ENCODE assay signal across 8 cellular contexts in genomic region chr16:4734063-4734729, GRCh38. TPM values are rescaled to one million over a fixed set of nuclear protein-coding genes. Genes with fewer than 3 reads are reported as not detected.
DNase-seq lines count a peak whose midpoint lies in the region; ATAC-seq lines count a peak whose summit lies in the region.

A gene with protein sequence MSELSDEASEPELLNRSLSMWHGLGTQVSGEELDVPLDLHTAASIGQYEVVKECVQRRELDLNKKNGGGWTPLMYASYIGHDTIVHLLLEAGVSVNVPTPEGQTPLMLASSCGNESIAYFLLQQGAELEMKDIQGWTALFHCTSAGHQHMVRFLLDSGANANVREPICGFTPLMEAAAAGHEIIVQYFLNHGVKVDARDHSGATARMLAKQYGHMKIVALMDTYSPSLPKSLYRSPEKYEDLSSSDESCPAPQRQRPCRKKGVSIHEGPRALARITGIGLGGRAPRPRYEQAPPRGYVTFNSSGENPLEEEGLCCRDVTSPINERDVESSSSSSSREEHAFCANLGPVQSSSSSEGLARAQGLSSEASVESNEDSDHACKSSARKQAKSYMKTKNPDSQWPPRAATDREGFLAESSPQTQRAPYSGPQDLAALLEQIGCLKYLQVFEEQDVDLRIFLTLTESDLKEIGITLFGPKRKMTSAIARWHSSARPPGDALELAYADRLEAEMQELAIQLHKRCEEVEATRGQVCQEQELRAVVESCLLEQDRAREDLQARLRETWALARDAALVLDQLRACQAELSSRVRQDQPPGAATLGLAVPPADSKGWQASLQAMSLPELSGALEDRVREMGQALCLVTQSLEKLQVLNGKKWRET (minus strand): TSS chr16:4734271. CDS start chr16:4730149, 4,122 bp downstream.
DNAAF8 (plus strand) TSS chr16:4734537; CDS start chr16:4736515, 1,978 bp downstream.

- no peaks in the 10 kb centered on the region for H3K9me3 Mint-ChIP-seq in CD4-positive, alpha-beta memory T cell
- no peaks in the 10 kb centered on the region for H3K9me3 Mint-ChIP-seq in activated CD8-positive, alpha-beta T cell treated with anti-CD3 and anti-CD28 coated beads, Interleukin-2, amount 10 ng/mL, durations not matched to agents 7 days and 5 days (ENCODE audit: insufficient read depth)

- H3K4me3 Mint-ChIP-seq in CD4-positive, alpha-beta memory T cell: peak within 1 kb of the TSS; percentile 91 to 94 (median 92)
- peak within 1 kb of the TSS; percentile 85 for H3K4me3 Mint-ChIP-seq in activated CD8-positive, alpha-beta T cell treated with anti-CD3 and anti-CD28 coated beads, Interleukin-2, amount 10 ng/mL, durations not matched to agents 7 days and 5 days

- no peaks in the 10 kb centered on the region for H3K27me3 ChIP-seq in CD4-positive, alpha-beta memory T cell (ENCODE audit: insufficient read depth, low read length)

- CTCF ChIA-PET in CD4-positive, alpha-beta memory T cell (lab: Charles Lee; ENCODE audit: partially characterized antibody): interaction anchor here (0.7 to 2.7 kb wide), 10 partner anchors 24 to 358 kb away, joined by 3 to 17 read pairs (median 3); partner anchors contain the start of genes MGRN1 and ROGDI
- CTCF ChIA-PET in activated CD8-positive, alpha-beta T cell treated with anti-CD3 and anti-CD28 coated beads, Interleukin-2, amount 10 ng/mL, durations not matched to agents 7 days and 5 days (lab: Charles Lee): interaction anchor here (0.9 to 2.2 kb wide), 13 partner anchors 9 to 480 kb away, joined by 3 to 10 read pairs (median 3); partner anchors contain the start of genes MGRN1, ROGDI and ZNF500

- peak within 1 kb of the TSS; percentile 90 to 96 (median 93) for H3K27ac Mint-ChIP-seq in CD4-positive, alpha-beta memory T cell
- H3K27ac Mint-ChIP-seq in activated CD8-positive, alpha-beta T cell treated with anti-CD3 and anti-CD28 coated beads, Interleukin-2, amount 10 ng/mL, durations not matched to agents 7 days and 5 days: peak within 1 kb of the TSS; percentile 92

- POLR2A ChIA-PET in CD4-positive, alpha-beta memory T cell (lab: Charles Lee; ENCODE audit: partially characterized antibody): interaction anchor here (0.8 to 2.9 kb wide), 27 partner anchors 9 to 461 kb away, joined by 3 to 72 read pairs (median 7); partner anchors contain the start of genes EEF2KMT, GLYR1, NAGPA and NUDT16L1
- POLR2A ChIA-PET in activated CD8-positive, alpha-beta T cell treated with anti-CD3 and anti-CD28 coated beads, Interleukin-2, amount 10 ng/mL, durations not matched to agents 7 days and 5 days (lab: Charles Lee): interaction anchor here (0.7 to 2.6 kb wide), 14 partner anchors 10 to 113 kb away, joined by 3 to 16 read pairs (median 4); partner anchors contain the start of genes GLYR1, NUDT16L1, UBN1 and ZNF500

- intact Hi-C loops in CD4-positive, alpha-beta memory T cell (cut with micrococcal nuclease): loop anchor here (1.0 to 2.0 kb wide), 8 partner anchors 33 to 299 kb away; partner anchors contain the start of genes GLYR1, MGRN1, NAGPA and NUDT16L1

- peaks cover 11 to 30% (median 21%) of the 10 kb centered on the region in 4 donors for H3K4me1 Mint-ChIP-seq in CD4-positive, alpha-beta memory T cell
- H3K4me1 Mint-ChIP-seq in activated CD8-positive, alpha-beta T cell treated with anti-CD3 and anti-CD28 coated beads, Interleukin-2, amount 10 ng/mL, durations not matched to agents 7 days and 5 days (ENCODE audit: low read depth): peaks cover 18% of the 10 kb centered on the region

- H3K36me3 ChIP-seq in CD4-positive, alpha-beta memory T cell (ENCODE audit: insufficient read depth, low read length): no peaks in the 10 kb centered on the region

- peak within 1 kb of the TSS; percentile 88 to 99 for H3K4me3 ChIP-seq in CD4-positive, alpha-beta memory T cell (ENCODE audit: low read length in 2 of 2)

- H3K27ac ChIP-seq in CD4-positive, alpha-beta memory T cell (ENCODE audit: low read depth, low read length): peak within 1 kb of the TSS; percentile 76

- no peaks in the 10 kb centered on the region for H3K9me3 ChIP-seq in CD4-positive, alpha-beta memory T cell (ENCODE audit: control insufficient read depth in 1 of 2, low read length in 2 of 2)

- peaks cover 0 to 17% of the 10 kb centered on the region in 2 donors for H3K36me3 Mint-ChIP-seq in CD4-positive, alpha-beta memory T cell
- peaks cover 5% of the 10 kb centered on the region for H3K36me3 Mint-ChIP-seq in activated CD8-positive, alpha-beta T cell treated with anti-CD3 and anti-CD28 coated beads, Interleukin-2, amount 10 ng/mL, durations not matched to agents 7 days and 5 days (ENCODE audit: low read depth)

- peak; percentile 76 to 84 (median 78) for DNase-seq in CD4-positive, alpha-beta memory T cell
- DNase-seq in NCI-H82 treated with DMSO at 0.1 percent for 48 hours (lab: John Stamatoyannopoulos, UW; ENCODE audit: unreplicated experiment) (peak; percentile 88), lung microvascular endothelial cell (ENCODE audit: low read depth in 2 of 2) (peak; percentile 97)
- DNase-seq in activated CD8-positive, alpha-beta T cell treated with anti-CD3 and anti-CD28 coated beads, Interleukin-2, amount 10 ng/mL, durations not matched to agents 7 days and 5 days: peak; percentile 86
- DNase-seq in effector CD8-positive, alpha-beta T cell (lab: John Stamatoyannopoulos, UW): peak; percentile 75
- DNase-seq in stimulated activated CD4-positive, alpha-beta T cell treated with anti-CD3 and anti-CD28 coated beads, TNF-alpha, amount 100 ng/mL, for 4 hours (ENCODE audit: low read depth in 3 of 3): peak; percentile 55 to 66 (median 57)

- H3K4me1 ChIP-seq in CD4-positive, alpha-beta memory T cell (ENCODE audit: insufficient read depth, low read length): peaks cover 15% of the 10 kb centered on the region

- H3K27me3 Mint-ChIP-seq in CD4-positive, alpha-beta memory T cell: no peaks in the 10 kb centered on the region
- no peaks in the 10 kb centered on the region for H3K27me3 Mint-ChIP-seq in activated CD8-positive, alpha-beta T cell treated with anti-CD3 and anti-CD28 coated beads, Interleukin-2, amount 10 ng/mL, durations not matched to agents 7 days and 5 days (ENCODE audit: low read depth)

- ATAC-seq in GM19438 (IDR thresholded peaks at IDR 0.05; ENCODE audit: low read depth, unreplicated experiment) (peak; percentile 76), HG03571 (IDR thresholded peaks at IDR 0.05; ENCODE audit: unreplicated experiment) (peak; percentile 69)
- peak; percentile 82 for ATAC-seq in activated CD8-positive, alpha-beta T cell treated with anti-CD3 and anti-CD28 coated beads, Interleukin-2, amount 10 ng/mL, durations not matched to agents 7 days and 5 days

RNA-seq across cellular contexts. Expression of the first gene that starts in this region (rescaled TPM):
- total RNA-seq in CD4-positive, alpha-beta memory T cell: 10 to 100 TPM; 28.5 to 33.9 TPM
- polyA plus RNA-seq in CD4-positive, alpha-beta memory T cell: 1 to 10 TPM in 1 of 2 donors, under 1 TPM in 1; 0.91 to 5.7 TPM
- total RNA-seq in activated CD8-positive, alpha-beta T cell treated with anti-CD3 and anti-CD28 coated beads, Interleukin-2, amount 10 ng/mL, durations not matched to agents 7 days and 5 days: 10 to 100 TPM; 17.0 to 17.2 TPM
- total RNA-seq in lung microvascular endothelial cell: 10.0 and 21.2 TPM in 2 replicates

RNA-seq across cellular contexts. Expression of gene DNAAF8, which starts in this region (rescaled TPM):
- under 1 TPM; 0.12 to 0.64 TPM for total RNA-seq in CD4-positive, alpha-beta memory T cell
- under 1 TPM in 1 of 2 donors, not detected in 1; 0.11 TPM for polyA plus RNA-seq in CD4-positive, alpha-beta memory T cell
- under 1 TPM; 0.39 to 0.68 TPM for total RNA-seq in activated CD8-positive, alpha-beta T cell treated with anti-CD3 and anti-CD28 coated beads, Interleukin-2, amount 10 ng/mL, durations not matched to agents 7 days and 5 days
- total RNA-seq in lung microvascular endothelial cell: 0.22 and 0.40 TPM in 2 replicates

Comparison
In these comparisons a context has a peak if more than half of its experiments do, and no peak if none do; other contexts are left out.
1. Peak in every context shown above with its lines: DNase-seq, ATAC-seq, H3K4me3 ChIP-seq and H3K27ac ChIP-seq.